ENCODE assay signal across 1 cellular context in the genomic region with DNA sequence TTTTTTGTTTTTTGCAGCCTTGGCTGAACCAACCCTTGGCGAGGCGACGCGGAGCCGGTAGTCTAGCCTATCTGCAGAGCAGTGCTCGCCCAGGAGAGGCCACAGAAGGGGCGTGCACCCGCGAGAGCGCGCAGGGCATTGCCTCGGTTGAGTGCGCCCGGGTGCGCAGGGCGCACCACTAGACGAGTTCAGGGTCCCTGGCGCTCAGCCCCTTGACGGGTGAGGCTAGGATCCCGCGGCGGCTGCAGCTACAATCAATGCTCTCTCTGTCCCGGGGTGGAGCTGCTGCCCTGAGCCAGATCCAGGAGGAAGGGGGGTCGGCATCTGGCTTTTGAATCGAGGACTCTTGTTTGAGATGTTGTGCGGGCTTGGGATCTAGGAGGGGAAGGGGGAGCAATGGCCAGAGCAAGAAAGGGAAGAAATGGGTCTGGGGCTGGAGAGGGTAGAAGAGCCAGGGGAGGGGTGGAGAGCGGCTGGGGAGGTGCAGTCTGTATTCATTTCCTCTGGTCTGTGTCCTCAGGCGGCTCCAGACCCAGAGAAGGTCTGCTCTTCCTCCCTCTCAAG.
TF ChIP-seq lines count a peak whose summit lies in the region.

No MANE protein-coding gene starts in this region.

TF ChIP-seq in IMR-90, 13 proteins besides CTCF, POLR2A, EP300 and RAD21 (continued from another document):
- no peak for TF ChIP-seq MAFK (IDR thresholded peaks at IDR 0.05; ENCODE audit: low read depth, low read length)
- TF ChIP-seq, protein P1, sequence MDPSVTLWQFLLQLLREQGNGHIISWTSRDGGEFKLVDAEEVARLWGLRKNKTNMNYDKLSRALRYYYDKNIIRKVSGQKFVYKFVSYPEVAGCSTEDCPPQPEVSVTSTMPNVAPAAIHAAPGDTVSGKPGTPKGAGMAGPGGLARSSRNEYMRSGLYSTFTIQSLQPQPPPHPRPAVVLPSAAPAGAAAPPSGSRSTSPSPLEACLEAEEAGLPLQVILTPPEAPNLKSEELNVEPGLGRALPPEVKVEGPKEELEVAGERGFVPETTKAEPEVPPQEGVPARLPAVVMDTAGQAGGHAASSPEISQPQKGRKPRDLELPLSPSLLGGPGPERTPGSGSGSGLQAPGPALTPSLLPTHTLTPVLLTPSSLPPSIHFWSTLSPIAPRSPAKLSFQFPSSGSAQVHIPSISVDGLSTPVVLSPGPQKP (IDR thresholded peaks at IDR 0.05; ENCODE audit: borderline replicate concordance, low read depth, low read length) = no peak
